ENCODE assay signal across 1 cellular context in the genomic region with DNA sequence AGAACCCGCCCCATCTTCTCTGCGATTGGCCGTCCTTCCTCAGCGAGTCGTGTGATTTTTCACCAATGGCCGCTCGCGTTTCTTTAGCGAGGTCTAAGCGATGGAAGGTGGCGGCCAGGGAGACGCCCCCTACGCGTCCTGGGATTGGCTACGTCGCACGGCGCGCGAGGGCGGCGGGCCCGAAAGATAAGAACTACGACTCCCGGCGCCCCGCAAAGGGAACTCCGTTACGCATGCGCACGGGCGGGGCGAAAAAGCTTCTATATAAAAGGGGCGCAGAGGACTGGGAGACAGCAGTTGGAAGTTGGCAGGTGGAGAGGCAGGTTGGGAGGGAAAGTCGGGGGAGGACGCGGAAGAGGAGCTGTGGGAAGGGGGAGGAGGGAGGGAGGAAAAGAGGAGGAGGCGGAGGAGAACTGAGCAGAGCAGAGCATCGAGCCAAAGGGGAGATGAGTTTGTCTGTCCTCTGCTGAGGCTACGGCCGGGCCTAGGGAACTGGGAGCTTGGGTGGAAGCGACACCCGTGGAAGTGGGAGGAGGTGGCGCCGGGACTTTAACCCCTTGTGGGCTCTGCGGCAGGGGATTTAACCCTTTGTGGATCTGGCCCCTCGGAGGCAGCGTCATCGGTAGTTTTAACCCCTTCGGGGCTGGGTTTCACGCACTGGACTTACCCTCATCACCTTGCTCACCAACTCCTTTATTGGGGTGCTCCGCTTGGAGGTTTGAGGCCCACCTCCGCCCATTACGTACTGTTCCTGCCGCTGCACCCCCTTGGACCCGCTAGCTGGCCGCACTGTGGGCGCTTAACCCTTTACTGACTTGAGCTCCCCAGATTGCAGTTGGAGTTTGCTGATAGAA.
TF ChIP-seq lines count a peak whose summit lies in the region.

A gene with protein sequence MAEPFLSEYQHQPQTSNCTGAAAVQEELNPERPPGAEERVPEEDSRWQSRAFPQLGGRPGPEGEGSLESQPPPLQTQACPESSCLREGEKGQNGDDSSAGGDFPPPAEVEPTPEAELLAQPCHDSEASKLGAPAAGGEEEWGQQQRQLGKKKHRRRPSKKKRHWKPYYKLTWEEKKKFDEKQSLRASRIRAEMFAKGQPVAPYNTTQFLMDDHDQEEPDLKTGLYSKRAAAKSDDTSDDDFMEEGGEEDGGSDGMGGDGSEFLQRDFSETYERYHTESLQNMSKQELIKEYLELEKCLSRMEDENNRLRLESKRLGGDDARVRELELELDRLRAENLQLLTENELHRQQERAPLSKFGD (plus strand): TSS at position 293 of the 854 bp plus-strand sequence. CDS start 716 bp downstream, outside the sequence.

TF ChIP-seq in K562, 482 proteins besides CTCF, POLR2A, EP300 and RAD21 (continued from another document and continues in another):
- TF ChIP-seq, protein P1, sequence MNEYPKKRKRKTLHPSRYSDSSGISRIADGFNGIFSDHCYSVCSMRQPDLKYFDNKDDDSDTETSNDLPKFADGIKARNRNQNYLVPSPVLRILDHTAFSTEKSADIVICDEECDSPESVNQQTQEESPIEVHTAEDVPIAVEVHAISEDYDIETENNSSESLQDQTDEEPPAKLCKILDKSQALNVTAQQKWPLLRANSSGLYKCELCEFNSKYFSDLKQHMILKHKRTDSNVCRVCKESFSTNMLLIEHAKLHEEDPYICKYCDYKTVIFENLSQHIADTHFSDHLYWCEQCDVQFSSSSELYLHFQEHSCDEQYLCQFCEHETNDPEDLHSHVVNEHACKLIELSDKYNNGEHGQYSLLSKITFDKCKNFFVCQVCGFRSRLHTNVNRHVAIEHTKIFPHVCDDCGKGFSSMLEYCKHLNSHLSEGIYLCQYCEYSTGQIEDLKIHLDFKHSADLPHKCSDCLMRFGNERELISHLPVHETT (CRISPR knock-in tag; conservative IDR thresholded peaks at IDR 0.05 in 1 of 2, IDR thresholded peaks at IDR 0.05 in 1 of 2) = peak in 1 of 2 experiments; percentile 5; a peak in 1 of 4 replicates
- TF ChIP-seq, protein P2, sequence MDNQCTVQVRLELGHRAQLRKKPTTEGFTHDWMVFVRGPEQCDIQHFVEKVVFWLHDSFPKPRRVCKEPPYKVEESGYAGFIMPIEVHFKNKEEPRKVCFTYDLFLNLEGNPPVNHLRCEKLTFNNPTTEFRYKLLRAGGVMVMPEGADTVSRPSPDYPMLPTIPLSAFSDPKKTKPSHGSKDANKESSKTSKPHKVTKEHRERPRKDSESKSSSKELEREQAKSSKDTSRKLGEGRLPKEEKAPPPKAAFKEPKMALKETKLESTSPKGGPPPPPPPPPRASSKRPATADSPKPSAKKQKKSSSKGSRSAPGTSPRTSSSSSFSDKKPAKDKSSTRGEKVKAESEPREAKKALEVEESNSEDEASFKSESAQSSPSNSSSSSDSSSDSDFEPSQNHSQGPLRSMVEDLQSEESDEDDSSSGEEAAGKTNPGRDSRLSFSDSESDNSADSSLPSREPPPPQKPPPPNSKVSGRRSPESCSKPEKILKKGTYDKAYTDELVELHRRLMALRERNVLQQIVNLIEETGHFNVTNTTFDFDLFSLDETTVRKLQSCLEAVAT (IDR thresholded peaks at IDR 0.05) = peak; percentile 98 to 99
- peak; percentile 87 for TF ChIP-seq XRCC5 (IDR thresholded peaks at IDR 0.05; ENCODE audit: low read depth, low read length)
- TF ChIP-seq, protein P3, sequence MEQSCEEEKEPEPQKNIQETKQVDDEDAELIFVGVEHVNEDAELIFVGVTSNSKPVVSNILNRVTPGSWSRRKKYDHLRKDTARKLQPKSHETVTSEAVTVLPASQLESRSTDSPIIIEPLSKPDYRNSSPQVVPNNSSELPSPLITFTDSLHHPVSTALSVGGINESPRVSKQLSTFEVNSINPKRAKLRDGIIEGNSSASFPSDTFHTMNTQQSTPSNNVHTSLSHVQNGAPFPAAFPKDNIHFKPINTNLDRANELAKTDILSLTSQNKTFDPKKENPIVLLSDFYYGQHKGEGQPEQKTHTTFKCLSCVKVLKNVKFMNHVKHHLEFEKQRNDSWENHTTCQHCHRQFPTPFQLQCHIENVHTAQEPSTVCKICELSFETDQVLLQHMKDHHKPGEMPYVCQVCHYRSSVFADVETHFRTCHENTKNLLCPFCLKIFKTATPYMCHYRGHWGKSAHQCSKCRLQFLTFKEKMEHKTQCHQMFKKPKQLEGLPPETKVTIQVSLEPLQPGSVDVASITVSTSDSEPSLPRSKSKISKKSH (CRISPR knock-in tag; IDR thresholded peaks at IDR 0.05) = 0 out of 2 replicates have a peak, but pooled peaks have one; percentile 82
- TF ChIP-seq, protein P4, sequence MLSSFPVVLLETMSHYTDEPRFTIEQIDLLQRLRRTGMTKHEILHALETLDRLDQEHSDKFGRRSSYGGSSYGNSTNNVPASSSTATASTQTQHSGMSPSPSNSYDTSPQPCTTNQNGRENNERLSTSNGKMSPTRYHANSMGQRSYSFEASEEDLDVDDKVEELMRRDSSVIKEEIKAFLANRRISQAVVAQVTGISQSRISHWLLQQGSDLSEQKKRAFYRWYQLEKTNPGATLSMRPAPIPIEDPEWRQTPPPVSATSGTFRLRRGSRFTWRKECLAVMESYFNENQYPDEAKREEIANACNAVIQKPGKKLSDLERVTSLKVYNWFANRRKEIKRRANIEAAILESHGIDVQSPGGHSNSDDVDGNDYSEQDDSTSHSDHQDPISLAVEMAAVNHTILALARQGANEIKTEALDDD (IDR thresholded peaks at IDR 0.05) = peak; percentile 56; the same call in 1 of the 2 replicates
- peak; percentile 75 for TF ChIP-seq LEF1 (IDR thresholded peaks at IDR 0.05)
- TF ChIP-seq NFIC (IDR thresholded peaks at IDR 0.05) = peak; percentile 89
- TF ChIP-seq, protein P5, sequence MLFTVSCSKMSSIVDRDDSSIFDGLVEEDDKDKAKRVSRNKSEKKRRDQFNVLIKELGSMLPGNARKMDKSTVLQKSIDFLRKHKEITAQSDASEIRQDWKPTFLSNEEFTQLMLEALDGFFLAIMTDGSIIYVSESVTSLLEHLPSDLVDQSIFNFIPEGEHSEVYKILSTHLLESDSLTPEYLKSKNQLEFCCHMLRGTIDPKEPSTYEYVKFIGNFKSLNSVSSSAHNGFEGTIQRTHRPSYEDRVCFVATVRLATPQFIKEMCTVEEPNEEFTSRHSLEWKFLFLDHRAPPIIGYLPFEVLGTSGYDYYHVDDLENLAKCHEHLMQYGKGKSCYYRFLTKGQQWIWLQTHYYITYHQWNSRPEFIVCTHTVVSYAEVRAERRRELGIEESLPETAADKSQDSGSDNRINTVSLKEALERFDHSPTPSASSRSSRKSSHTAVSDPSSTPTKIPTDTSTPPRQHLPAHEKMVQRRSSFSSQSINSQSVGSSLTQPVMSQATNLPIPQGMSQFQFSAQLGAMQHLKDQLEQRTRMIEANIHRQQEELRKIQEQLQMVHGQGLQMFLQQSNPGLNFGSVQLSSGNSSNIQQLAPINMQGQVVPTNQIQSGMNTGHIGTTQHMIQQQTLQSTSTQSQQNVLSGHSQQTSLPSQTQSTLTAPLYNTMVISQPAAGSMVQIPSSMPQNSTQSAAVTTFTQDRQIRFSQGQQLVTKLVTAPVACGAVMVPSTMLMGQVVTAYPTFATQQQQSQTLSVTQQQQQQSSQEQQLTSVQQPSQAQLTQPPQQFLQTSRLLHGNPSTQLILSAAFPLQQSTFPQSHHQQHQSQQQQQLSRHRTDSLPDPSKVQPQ (CRISPR knock-in tag; IDR thresholded peaks at IDR 0.05; ENCODE audit: borderline replicate concordance) = no peak
- TF ChIP-seq, protein P6, sequence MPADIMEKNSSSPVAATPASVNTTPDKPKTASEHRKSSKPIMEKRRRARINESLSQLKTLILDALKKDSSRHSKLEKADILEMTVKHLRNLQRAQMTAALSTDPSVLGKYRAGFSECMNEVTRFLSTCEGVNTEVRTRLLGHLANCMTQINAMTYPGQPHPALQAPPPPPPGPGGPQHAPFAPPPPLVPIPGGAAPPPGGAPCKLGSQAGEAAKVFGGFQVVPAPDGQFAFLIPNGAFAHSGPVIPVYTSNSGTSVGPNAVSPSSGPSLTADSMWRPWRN (IDR thresholded peaks at IDR 0.05; ENCODE audit: low read depth) = peak; percentile 25; the same call in 1 of the 2 replicates
- peak; percentile 77; the same call in 1 of the 2 replicates for TF ChIP-seq ZNF436 (CRISPR knock-in tag; IDR thresholded peaks at IDR 0.05)
- 0 out of 2 replicates have a peak, but pooled peaks have one; percentile 17 for TF ChIP-seq C11orf30 (IDR thresholded peaks at IDR 0.05; ENCODE audit: low read depth)
- TF ChIP-seq ZNF282 (CRISPR knock-in tag; IDR thresholded peaks at IDR 0.05) = no peak
- peak; percentile 87; the same call in 1 of the 2 replicates for TF ChIP-seq THRAP3 (IDR thresholded peaks at IDR 0.05; ENCODE audit: borderline replicate concordance)
- no peak; the same call in 1 of the 2 replicates for TF ChIP-seq SMARCC2 (IDR thresholded peaks at IDR 0.05; ENCODE audit: low read depth)
- TF ChIP-seq, protein P7, sequence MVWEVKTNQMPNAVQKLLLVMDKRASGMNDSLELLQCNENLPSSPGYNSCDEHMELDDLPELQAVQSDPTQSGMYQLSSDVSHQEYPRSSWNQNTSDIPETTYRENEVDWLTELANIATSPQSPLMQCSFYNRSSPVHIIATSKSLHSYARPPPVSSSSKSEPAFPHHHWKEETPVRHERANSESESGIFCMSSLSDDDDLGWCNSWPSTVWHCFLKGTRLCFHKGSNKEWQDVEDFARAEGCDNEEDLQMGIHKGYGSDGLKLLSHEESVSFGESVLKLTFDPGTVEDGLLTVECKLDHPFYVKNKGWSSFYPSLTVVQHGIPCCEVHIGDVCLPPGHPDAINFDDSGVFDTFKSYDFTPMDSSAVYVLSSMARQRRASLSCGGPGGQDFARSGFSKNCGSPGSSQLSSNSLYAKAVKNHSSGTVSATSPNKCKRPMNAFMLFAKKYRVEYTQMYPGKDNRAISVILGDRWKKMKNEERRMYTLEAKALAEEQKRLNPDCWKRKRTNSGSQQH (CRISPR knock-in tag; IDR thresholded peaks at IDR 0.05) = peak; percentile 99
- no peak for TF ChIP-seq ZNF75A (CRISPR knock-in tag; IDR thresholded peaks at IDR 0.05)
- no peak for TF ChIP-seq MYBL2 (IDR thresholded peaks at IDR 0.05; ENCODE audit: low read depth)
- TF ChIP-seq MYBL2 (CRISPR knock-in tag; IDR thresholded peaks at IDR 0.05; ENCODE audit: borderline replicate concordance) = no peak
- TF ChIP-seq SMAD1 (IDR thresholded peaks at IDR 0.05; ENCODE audit: low read depth, low read length, partially characterized antibody) = peak; percentile 97
- no peak for TF ChIP-seq ZNF133 (CRISPR knock-in tag; IDR thresholded peaks at IDR 0.05)
- TF ChIP-seq, protein P8, sequence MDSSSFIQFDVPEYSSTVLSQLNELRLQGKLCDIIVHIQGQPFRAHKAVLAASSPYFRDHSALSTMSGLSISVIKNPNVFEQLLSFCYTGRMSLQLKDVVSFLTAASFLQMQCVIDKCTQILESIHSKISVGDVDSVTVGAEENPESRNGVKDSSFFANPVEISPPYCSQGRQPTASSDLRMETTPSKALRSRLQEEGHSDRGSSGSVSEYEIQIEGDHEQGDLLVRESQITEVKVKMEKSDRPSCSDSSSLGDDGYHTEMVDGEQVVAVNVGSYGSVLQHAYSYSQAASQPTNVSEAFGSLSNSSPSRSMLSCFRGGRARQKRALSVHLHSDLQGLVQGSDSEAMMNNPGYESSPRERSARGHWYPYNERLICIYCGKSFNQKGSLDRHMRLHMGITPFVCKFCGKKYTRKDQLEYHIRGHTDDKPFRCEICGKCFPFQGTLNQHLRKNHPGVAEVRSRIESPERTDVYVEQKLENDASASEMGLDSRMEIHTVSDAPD (CRISPR knock-in tag; IDR thresholded peaks at IDR 0.05) = no peak
- TF ChIP-seq PCBP1 (IDR thresholded peaks at IDR 0.05; ENCODE audit: low read depth, low read length, poor library complexity, severe bottlenecking) = peak; percentile 77
- peak; percentile 75; the same call in 1 of the 2 replicates for TF ChIP-seq ZNF57 (CRISPR knock-in tag; IDR thresholded peaks at IDR 0.05)
- TF ChIP-seq MAFK (IDR thresholded peaks at IDR 0.05; ENCODE audit: low read length) = peak; percentile 10
- TF ChIP-seq, protein P9, sequence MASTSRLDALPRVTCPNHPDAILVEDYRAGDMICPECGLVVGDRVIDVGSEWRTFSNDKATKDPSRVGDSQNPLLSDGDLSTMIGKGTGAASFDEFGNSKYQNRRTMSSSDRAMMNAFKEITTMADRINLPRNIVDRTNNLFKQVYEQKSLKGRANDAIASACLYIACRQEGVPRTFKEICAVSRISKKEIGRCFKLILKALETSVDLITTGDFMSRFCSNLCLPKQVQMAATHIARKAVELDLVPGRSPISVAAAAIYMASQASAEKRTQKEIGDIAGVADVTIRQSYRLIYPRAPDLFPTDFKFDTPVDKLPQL (IDR thresholded peaks at IDR 0.05; ENCODE audit: extremely low read depth, insufficient read length) = peak; percentile 73
- TF ChIP-seq XRCC3 (IDR thresholded peaks at IDR 0.05) = no peak
- no peak for TF ChIP-seq TEAD2 (tag; IDR thresholded peaks at IDR 0.05)
- TF ChIP-seq HDAC8 (tag; IDR thresholded peaks at IDR 0.05) = 0 out of 2 replicates have a peak, but pooled peaks have one; percentile 62
- no peak; the same call in 1 of the 2 replicates for TF ChIP-seq GABPB1 (CRISPR knock-in tag; IDR thresholded peaks at IDR 0.05)
- TF ChIP-seq TCF7L2 (IDR thresholded peaks at IDR 0.05; ENCODE audit: low read depth, low read length) = no peak
- TF ChIP-seq HNRNPUL1 (IDR thresholded peaks at IDR 0.05; ENCODE audit: low read length) = 0 out of 2 replicates have a peak, but pooled peaks have one; percentile 75
- no peak for TF ChIP-seq DDX20 (tag; IDR thresholded peaks at IDR 0.05; ENCODE audit: low read depth)
- peak; percentile 87 for TF ChIP-seq HEY1 (CRISPR knock-in tag; IDR thresholded peaks at IDR 0.05; ENCODE audit: borderline replicate concordance)
- TF ChIP-seq HMGN3 (IDR thresholded peaks at IDR 0.05; ENCODE audit: borderline replicate concordance, extremely low read depth, insufficient read length, low read depth, low read length) = peak; percentile 69
- TF ChIP-seq, protein P10, sequence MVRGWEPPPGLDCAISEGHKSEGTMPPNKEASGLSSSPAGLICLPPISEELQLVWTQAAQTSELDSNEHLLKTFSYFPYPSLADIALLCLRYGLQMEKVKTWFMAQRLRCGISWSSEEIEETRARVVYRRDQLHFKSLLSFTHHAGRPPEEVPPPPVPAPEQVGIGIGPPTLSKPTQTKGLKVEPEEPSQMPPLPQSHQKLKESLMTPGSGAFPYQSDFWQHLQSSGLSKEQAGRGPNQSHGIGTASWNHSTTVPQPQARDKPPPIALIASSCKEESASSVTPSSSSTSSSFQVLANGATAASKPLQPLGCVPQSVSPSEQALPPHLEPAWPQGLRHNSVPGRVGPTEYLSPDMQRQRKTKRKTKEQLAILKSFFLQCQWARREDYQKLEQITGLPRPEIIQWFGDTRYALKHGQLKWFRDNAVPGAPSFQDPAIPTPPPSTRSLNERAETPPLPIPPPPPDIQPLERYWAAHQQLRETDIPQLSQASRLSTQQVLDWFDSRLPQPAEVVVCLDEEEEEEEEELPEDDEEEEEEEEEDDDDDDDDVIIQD (CRISPR knock-in tag; IDR thresholded peaks at IDR 0.05) = no peak
- TF ChIP-seq NRF1 (conservative IDR thresholded peaks at IDR 0.05 in 1 of 2, IDR thresholded peaks at IDR 0.05 in 1 of 2) = peak; percentile 100
- TF ChIP-seq HDAC1 (IDR thresholded peaks at IDR 0.05) = peak in 1 of 2 experiments; percentile 97; a peak in 2 of 4 replicates
- TF ChIP-seq NELFE (IDR thresholded peaks at IDR 0.05; ENCODE audit: insufficient read depth, insufficient read length) = peak; percentile 96
- TF ChIP-seq, protein P11, sequence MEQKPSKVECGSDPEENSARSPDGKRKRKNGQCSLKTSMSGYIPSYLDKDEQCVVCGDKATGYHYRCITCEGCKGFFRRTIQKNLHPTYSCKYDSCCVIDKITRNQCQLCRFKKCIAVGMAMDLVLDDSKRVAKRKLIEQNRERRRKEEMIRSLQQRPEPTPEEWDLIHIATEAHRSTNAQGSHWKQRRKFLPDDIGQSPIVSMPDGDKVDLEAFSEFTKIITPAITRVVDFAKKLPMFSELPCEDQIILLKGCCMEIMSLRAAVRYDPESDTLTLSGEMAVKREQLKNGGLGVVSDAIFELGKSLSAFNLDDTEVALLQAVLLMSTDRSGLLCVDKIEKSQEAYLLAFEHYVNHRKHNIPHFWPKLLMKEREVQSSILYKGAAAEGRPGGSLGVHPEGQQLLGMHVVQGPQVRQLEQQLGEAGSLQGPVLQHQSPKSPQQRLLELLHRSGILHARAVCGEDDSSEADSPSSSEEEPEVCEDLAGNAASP (IDR thresholded peaks at IDR 0.05) = no peak
